In genomic region chr15:50418041-50418583, GRCh38 we compare ENCODE assay signal across 1 cellular context.
TF ChIP-seq lines count a peak whose summit lies in the region.

No MANE protein-coding gene starts in this region.

TF ChIP-seq in HEK293, 187 proteins besides CTCF, POLR2A, EP300 and RAD21 (continued from another document):
- TF ChIP-seq ATF2 (tag by site-specific recombination; IDR thresholded peaks at IDR 0.05; ENCODE audit: low read depth) (peak; percentile 70; the same call in 1 of the 2 replicates), KLF9 (tag by site-specific recombination; IDR thresholded peaks at IDR 0.05; ENCODE audit: low read depth) (peak; percentile 65; the same call in 1 of the 2 replicates), ZNF140 (tag by site-specific recombination; IDR thresholded peaks at IDR 0.05) (no peak), ZNF157 (tag by site-specific recombination; IDR thresholded peaks at IDR 0.05) (no peak), ZBTB1 (tag by site-specific recombination; IDR thresholded peaks at IDR 0.05) (no peak), ZNF629 (tag by site-specific recombination; IDR thresholded peaks at IDR 0.05) (peak; percentile 86), ZNF621 (tag by site-specific recombination; IDR thresholded peaks at IDR 0.05) (no peak), KLF16 (tag by site-specific recombination; IDR thresholded peaks at IDR 0.05) (peak; percentile 76), ZEB2 (tag by site-specific recombination; IDR thresholded peaks at IDR 0.05) (peak; percentile 81), ZNF366 (tag by site-specific recombination; conservative IDR thresholded peaks at IDR 0.05) (peak; percentile 70), ZNF24 (tag by site-specific recombination; IDR thresholded peaks at IDR 0.05) (peak; percentile 59; the same call in 1 of the 2 replicates)
- TF ChIP-seq, protein P1, sequence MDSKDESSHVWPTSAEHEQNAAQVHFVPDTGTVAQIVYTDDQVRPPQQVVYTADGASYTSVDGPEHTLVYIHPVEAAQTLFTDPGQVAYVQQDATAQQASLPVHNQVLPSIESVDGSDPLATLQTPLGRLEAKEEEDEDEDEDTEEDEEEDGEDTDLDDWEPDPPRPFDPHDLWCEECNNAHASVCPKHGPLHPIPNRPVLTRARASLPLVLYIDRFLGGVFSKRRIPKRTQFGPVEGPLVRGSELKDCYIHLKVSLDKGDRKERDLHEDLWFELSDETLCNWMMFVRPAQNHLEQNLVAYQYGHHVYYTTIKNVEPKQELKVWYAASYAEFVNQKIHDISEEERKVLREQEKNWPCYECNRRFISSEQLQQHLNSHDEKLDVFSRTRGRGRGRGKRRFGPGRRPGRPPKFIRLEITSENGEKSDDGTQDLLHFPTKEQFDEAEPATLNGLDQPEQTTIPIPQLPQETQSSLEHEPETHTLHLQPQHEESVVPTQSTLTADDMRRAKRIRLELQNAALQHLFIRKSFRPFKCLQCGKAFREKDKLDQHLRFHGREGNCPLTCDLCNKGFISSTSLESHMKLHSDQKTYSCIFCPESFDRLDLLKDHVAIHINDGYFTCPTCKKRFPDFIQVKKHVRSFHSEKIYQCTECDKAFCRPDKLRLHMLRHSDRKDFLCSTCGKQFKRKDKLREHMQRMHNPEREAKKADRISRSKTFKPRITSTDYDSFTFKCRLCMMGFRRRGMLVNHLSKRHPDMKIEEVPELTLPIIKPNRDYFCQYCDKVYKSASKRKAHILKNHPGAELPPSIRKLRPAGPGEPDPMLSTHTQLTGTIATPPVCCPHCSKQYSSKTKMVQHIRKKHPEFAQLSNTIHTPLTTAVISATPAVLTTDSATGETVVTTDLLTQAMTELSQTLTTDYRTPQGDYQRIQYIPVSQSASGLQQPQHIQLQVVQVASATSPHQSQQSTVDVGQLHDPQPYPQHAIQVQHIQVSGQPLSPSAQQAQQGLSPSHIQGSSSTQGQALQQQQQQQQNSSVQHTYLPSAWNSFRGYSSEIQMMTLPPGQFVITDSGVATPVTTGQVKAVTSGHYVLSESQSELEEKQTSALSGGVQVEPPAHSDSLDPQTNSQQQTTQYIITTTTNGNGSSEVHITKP (tag by site-specific recombination; IDR thresholded peaks at IDR 0.05), result peak; percentile 72
